ENCODE assay signal across 18 cellular contexts in genomic region chr1:1246601-1247340, GRCh38. TPM values are rescaled to one million over a fixed set of nuclear protein-coding genes. Genes with fewer than 3 reads are reported as not detected.
DNase-seq lines count a peak whose midpoint lies in the region; ATAC-seq and TF ChIP-seq lines count a peak whose summit lies in the region.
"Had no signal": no experiment of that assay in that cellular context is flagged by ENCODE, and none has a peak within 500 bp of the region (broad histone marks: within the 10 kb centered on the region; RNA-seq: fewer than 3 reads in every experiment).

Gene C1QTNF12 (minus strand): TSS chr1:1246722. CDS start chr1:1246690, 32 bp downstream.

- no peak within 1 kb of the TSS for H3K27ac Mint-ChIP-seq in osteocyte (ENCODE audit: unreplicated experiment)
- H3K27ac Mint-ChIP-seq: activated naive CD4-positive, alpha-beta T cell treated with anti-CD3 and anti-CD28 coated beads for 36 hours; stimulated activated memory B cell treated with anti-CD40 and anti-IgM and Interleukin-4, amounts not matched to agents 10 μg/mL and 1 μg/mL and 100 μg/mL, for 72 hours had no signal

- WGBS in HUES64, result 9% methylated on average over 72 of the region's 72 CpGs
- WGBS in ectodermal cell, 2 experiments, result 8 to 9% methylated on average over 72 of the region's 72 CpGs
- WGBS in mesendoderm (ENCODE audit: extremely low coverage, insufficient coverage, low lambda C conversion rate), result no CpG with 5 or more reads among the region's 72 CpGs

- H3K4me2 ChIP-seq in BLaER1 (peak within 1 kb of the TSS; percentile 37), mesendoderm (ENCODE audit: low read length) (no peak within 1 kb of the TSS)

- no peak within 1 kb of the TSS for H3K9ac ChIP-seq in BLaER1
- H3K9ac ChIP-seq in HUES64 (ENCODE audit: low read depth, low read length), result peak within 1 kb of the TSS; percentile 44; the same call in 1 of the 2 replicates
- peak within 1 kb of the TSS; percentile 48 for H3K9ac ChIP-seq in mesendoderm (ENCODE audit: low read length)

- DNase-seq in mesendoderm, result peak; percentile 52
- no peak for DNase-seq in cortex of kidney (lab: John Stamatoyannopoulos, UW)
- DNase-seq in osteocyte (ENCODE audit: extremely low spot score, unreplicated experiment), result no peak
- no peak for DNase-seq in NCI-H774 (lab: John Stamatoyannopoulos, UW)
- DNase-seq: activated CD4-positive, CD25-positive, alpha-beta regulatory T cell; activated naive CD4-positive, alpha-beta T cell treated with anti-CD3 and anti-CD28 coated beads for 36 hours; AML-193; gastrocnemius medialis; HCEC 1CT; nucleus accumbens; T-helper 1 cell had no signal

- H3K4me3 ChIP-seq in BLaER1 (no peak within 1 kb of the TSS), HUES64 (ENCODE audit: low read length) (peak within 1 kb of the TSS; percentile 36), ectodermal cell (ENCODE audit: insufficient read depth, low read depth, low read length) (peak within 1 kb of the TSS; percentile 4), mesendoderm (ENCODE audit: low read length) (no peak within 1 kb of the TSS)
- H3K4me3 ChIP-seq: gastrocnemius medialis, K562 had no signal

- peaks cover 1% of the 10 kb centered on the region for H3K4me1 Mint-ChIP-seq in osteocyte (ENCODE audit: unreplicated experiment)

- H2BK120ac ChIP-seq in mesendoderm (ENCODE audit: low read depth, low read length), result no peak within 1 kb of the TSS

- no peaks in the 10 kb centered on the region for H3K79me2 ChIP-seq in mesendoderm (ENCODE audit: control insufficient read depth, insufficient read depth, low read length)

- H2BK15ac ChIP-seq in mesendoderm (replicated peaks; ENCODE audit: low read depth), result no peak within 1 kb of the TSS

- H3K36me3 Mint-ChIP-seq in osteocyte (ENCODE audit: unreplicated experiment), result no peaks in the 10 kb centered on the region
- H3K36me3 Mint-ChIP-seq: stimulated activated memory B cell treated with anti-CD40 and anti-IgM and Interleukin-4, amounts not matched to agents 10 μg/mL and 1 μg/mL and 100 μg/mL, for 72 hours had no signal

- H3K36me3 ChIP-seq in BLaER1, result no peaks in the 10 kb centered on the region
- H3K36me3 ChIP-seq in HUES64 (ENCODE audit: insufficient read depth, low read length), result no peaks in the 10 kb centered on the region
- no peaks in the 10 kb centered on the region for H3K36me3 ChIP-seq in ectodermal cell (ENCODE audit: control insufficient read depth, insufficient read depth, low read length)
- no peaks in the 10 kb centered on the region for H3K36me3 ChIP-seq in mesendoderm (ENCODE audit: control insufficient read depth, insufficient read depth, low read length)
- H3K36me3 ChIP-seq: gastrocnemius medialis had no signal

- peaks cover 71% of the 10 kb centered on the region for H4K20me1 ChIP-seq in BLaER1

- no peak within 1 kb of the TSS for H2BK5ac ChIP-seq in mesendoderm (ENCODE audit: low read length)

- peaks cover 74% of the 10 kb centered on the region for H3K4me1 ChIP-seq in BLaER1
- no peaks in the 10 kb centered on the region for H3K4me1 ChIP-seq in HUES64 (ENCODE audit: insufficient read depth, low read length)
- no peaks in the 10 kb centered on the region for H3K4me1 ChIP-seq in ectodermal cell (ENCODE audit: control insufficient read depth, insufficient read depth, low read length)
- H3K4me1 ChIP-seq in mesendoderm (ENCODE audit: control insufficient read depth, low read depth, low read length), result no peaks in the 10 kb centered on the region
- H3K4me1 ChIP-seq: gastrocnemius medialis had no signal

- no peaks in the 10 kb centered on the region for H3K9me3 Mint-ChIP-seq in osteocyte (ENCODE audit: unreplicated experiment)
- H3K9me3 Mint-ChIP-seq: activated naive CD4-positive, alpha-beta T cell treated with anti-CD3 and anti-CD28 coated beads for 36 hours; stimulated activated memory B cell treated with anti-CD40 and anti-IgM and Interleukin-4, amounts not matched to agents 10 μg/mL and 1 μg/mL and 100 μg/mL, for 72 hours had no signal

- no peaks in the 10 kb centered on the region for H3K27me3 Mint-ChIP-seq in osteocyte (ENCODE audit: unreplicated experiment)

- no peaks in the 10 kb centered on the region for H3K79me1 ChIP-seq in mesendoderm (ENCODE audit: low read length)

- no peak within 1 kb of the TSS for H3K4me3 Mint-ChIP-seq in osteocyte (ENCODE audit: unreplicated experiment)
- H3K4me3 Mint-ChIP-seq: activated naive CD4-positive, alpha-beta T cell treated with anti-CD3 and anti-CD28 coated beads for 36 hours; stimulated activated memory B cell treated with anti-CD40 and anti-IgM and Interleukin-4, amounts not matched to agents 10 μg/mL and 1 μg/mL and 100 μg/mL, for 72 hours had no signal

- H3K18ac ChIP-seq in mesendoderm (ENCODE audit: low read length), result no peak within 1 kb of the TSS

- no peak within 1 kb of the TSS for H3K4ac ChIP-seq in mesendoderm (ENCODE audit: low read depth, low read length)

- no peak within 1 kb of the TSS for H3K23ac ChIP-seq in mesendoderm (ENCODE audit: low read length)

- no peak within 1 kb of the TSS for H4K5ac ChIP-seq in mesendoderm (ENCODE audit: low read length)

- H2AK5ac ChIP-seq in mesendoderm (ENCODE audit: low read length), result no peak within 1 kb of the TSS

- peaks cover 43% of the 10 kb centered on the region for H3K27me3 ChIP-seq in BLaER1
- H3K27me3 ChIP-seq in HUES64 (ENCODE audit: insufficient read depth, low read length), result peaks cover 23% of the 10 kb centered on the region
- peaks cover 25% of the 10 kb centered on the region for H3K27me3 ChIP-seq in ectodermal cell (ENCODE audit: control insufficient read depth, insufficient read depth, low read length, poor library complexity, severe bottlenecking)
- H3K27me3 ChIP-seq in mesendoderm (ENCODE audit: insufficient read depth, low read length, poor library complexity), result no peaks in the 10 kb centered on the region

- no peaks in the 10 kb centered on the region for H3K9me3 ChIP-seq in BLaER1
- H3K9me3 ChIP-seq in HUES64 (ENCODE audit: insufficient read depth, low read depth, low read length), result no peaks in the 10 kb centered on the region
- H3K9me3 ChIP-seq in ectodermal cell (ENCODE audit: control insufficient read depth, low read length), result no peaks in the 10 kb centered on the region
- H3K9me3 ChIP-seq: gastrocnemius medialis had no signal

- H3K56ac ChIP-seq in mesendoderm (ENCODE audit: low read length), result peak within 1 kb of the TSS; percentile 78

- TF ChIP-seq CTCF in osteocyte (IDR thresholded peaks at IDR 0.05), result no peak

- no peak within 1 kb of the TSS for H4K8ac ChIP-seq in mesendoderm (ENCODE audit: low read depth, low read length)

- ATAC-seq in GM21717 (IDR thresholded peaks at IDR 0.05; ENCODE audit: unreplicated experiment), result no peak
- ATAC-seq: gastrocnemius medialis; K562; stimulated activated memory B cell treated with anti-CD40 and anti-IgM and Interleukin-4, amounts not matched to agents 10 μg/mL and 1 μg/mL and 100 μg/mL, for 72 hours had no signal

- H3K27ac ChIP-seq in BLaER1 (no peak within 1 kb of the TSS), HUES64 (ENCODE audit: low read depth, low read length) (no peak within 1 kb of the TSS), ectodermal cell (ENCODE audit: insufficient read depth, low read depth, low read length, poor library complexity, severe bottlenecking) (no peak within 1 kb of the TSS), mesendoderm (ENCODE audit: low read depth, low read length) (no peak within 1 kb of the TSS)
- H3K27ac ChIP-seq: gastrocnemius medialis had no signal

RNA-seq across cellular contexts. Expression of gene C1QTNF12, which starts in this region (rescaled TPM):
- polyA plus RNA-seq in HUES64 (2013, experiment 1 of 2), result 1.5 TPM
- polyA plus RNA-seq in HUES64 (2013, experiment 2 of 2), result 1.3 TPM
- 2.7 TPM for polyA plus RNA-seq in ectodermal cell (2013, experiment 1 of 4)
- polyA plus RNA-seq in ectodermal cell (2013, experiment 2 of 4), result 3.0 TPM
- 5.3 TPM for polyA plus RNA-seq in ectodermal cell (2013, experiment 3 of 4)
- polyA plus RNA-seq in ectodermal cell (2013, experiment 4 of 4), result 3.9 TPM
- polyA plus RNA-seq in mesendoderm (2013, experiment 1 of 2), result 1.9 TPM
- polyA plus RNA-seq in mesendoderm (2013, experiment 2 of 2), result 1.6 TPM
- 3.6 and 3.8 TPM in 2 replicates for total RNA-seq in osteocyte
- total RNA-seq: NCI-H460 had no signal

Comparison
In these comparisons a context has a peak if more than half of its experiments do, and no peak if none do; other contexts are left out.
1. H3K4me3 ChIP-seq: peak in HUES64 (single experiment) and ectodermal cell (single experiment); none in BLaER1 (single experiment) and mesendoderm (single experiment).